ENCODE assay signal across 10 cellular contexts in the genomic region with DNA sequence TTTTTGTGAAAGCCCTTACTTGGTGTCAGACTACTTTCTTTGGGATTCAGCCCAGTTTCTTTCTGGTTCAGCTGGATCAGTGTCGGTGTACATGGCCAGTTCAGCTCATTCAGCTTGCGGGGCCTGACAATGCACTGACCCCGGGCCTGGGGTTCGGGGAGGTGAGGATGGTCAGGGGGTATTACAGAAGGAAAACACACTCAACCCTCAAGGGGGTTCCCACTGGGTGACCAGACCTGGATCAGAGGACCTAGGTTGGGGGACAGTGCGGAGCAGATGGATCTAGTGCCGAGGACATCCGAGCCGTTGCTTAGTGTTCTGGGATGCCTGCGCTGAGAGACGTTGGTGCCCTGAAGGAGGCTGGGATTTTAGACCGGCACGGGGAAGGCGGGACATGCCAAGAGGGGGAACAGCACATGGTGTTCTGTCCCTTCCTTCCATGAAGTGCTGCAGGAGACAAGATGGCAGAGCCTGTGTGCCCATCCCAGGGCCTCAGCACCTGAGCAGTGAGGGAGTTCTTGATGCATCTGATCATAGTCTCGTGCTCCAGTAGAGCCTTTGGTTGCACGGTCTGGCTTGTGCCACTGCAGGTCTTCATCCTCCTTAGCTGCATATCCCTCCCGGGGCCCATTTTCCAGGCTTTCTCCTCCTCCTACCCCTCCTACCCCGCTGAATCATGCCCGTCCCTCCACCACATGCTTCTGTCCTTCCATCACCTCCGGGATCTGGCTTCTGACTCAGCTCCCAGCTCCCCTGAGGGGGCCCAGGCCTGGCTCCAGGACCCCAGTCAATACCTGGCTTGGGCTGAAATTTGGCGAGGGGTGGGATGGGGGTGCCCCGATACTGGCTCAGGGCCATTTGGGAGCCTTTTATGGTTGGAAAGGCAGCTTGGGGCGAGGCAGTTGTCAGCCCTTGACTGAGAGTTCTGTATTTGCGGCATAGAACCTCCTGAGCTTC. TPM values are rescaled to one million over a fixed set of nuclear protein-coding genes. Genes with fewer than 3 reads are reported as not detected.
DNase-seq lines count a peak whose midpoint lies in the region; FAIRE-seq and TF ChIP-seq lines count a peak whose summit lies in the region.
"Had no signal": no experiment of that assay in that cellular context is flagged by ENCODE, and none has a peak within 500 bp of the region (broad histone marks: within the 10 kb centered on the region; RNA-seq: fewer than 3 reads in every experiment).

No MANE protein-coding gene starts in this region.

- H3K27ac ChIP-seq in breast epithelium, result peak overlapping the region; percentile 90 to 91

- peaks cover 0 to 9% of the 10 kb centered on the region in 2 donors for H3K4me1 ChIP-seq in breast epithelium

- H3K27ac Mint-ChIP-seq in type B pancreatic cell, result peak overlapping the region; percentile 46

- H3K27me3 Mint-ChIP-seq in type B pancreatic cell, result peaks cover 27% of the 10 kb centered on the region

- TF ChIP-seq CTCF in breast epithelium (IDR thresholded peaks at IDR 0.05) (no peak), type B pancreatic cell (conservative IDR thresholded peaks at IDR 0.05) (no peak)

- H3K4me3 ChIP-seq in breast epithelium, result peak overlapping the region in 1 of 3 donors; percentile 41
- H3K4me3 ChIP-seq: lung had no signal

- intact Hi-C loops in breast epithelium (cut with DNase I; ENCODE audit: low total_unique reads), result no loop called here

- DNase-seq in HTR-8/SVneo (ENCODE audit: insufficient read length, low spot score) (peak; percentile 90), breast epithelium (ENCODE audit: low spot score in 2 of 2) (peak; percentile 75 to 91), kidney tubule cell (ENCODE audit: low spot score) (peak; percentile 93), type B pancreatic cell (ENCODE audit: extremely low spot score, unreplicated experiment) (no peak), mesenteric fat pad (ENCODE audit: low spot score) (no peak), frontal cortex (ENCODE audit: low spot score in 2 of 2) (no peak), NCI-H774 (lab: John Stamatoyannopoulos, UW) (no peak), NCI-H82 treated with DMSO at 0.1 percent for 48 hours (lab: John Stamatoyannopoulos, UW; ENCODE audit: unreplicated experiment) (no peak)

- no peaks in the 10 kb centered on the region for H3K27me3 ChIP-seq in breast epithelium

- no peak overlapping the region for H3K4me3 Mint-ChIP-seq in type B pancreatic cell

- H3K4me1 Mint-ChIP-seq in type B pancreatic cell (ENCODE audit: unreplicated experiment), result peaks cover 12% of the 10 kb centered on the region

- FAIRE-seq in HTR-8/SVneo (lab: Jason Lieb, UNC) (peak; percentile 97), frontal cortex (lab: Jason Lieb, UNC) (no peak)
- FAIRE-seq: TTC549 had no signal

- H3K36me3 ChIP-seq in breast epithelium, result no peaks in the 10 kb centered on the region

- H3K9me3 Mint-ChIP-seq in type B pancreatic cell, result no peaks in the 10 kb centered on the region

- no peak for TF ChIP-seq POLR2A in breast epithelium (IDR thresholded peaks at IDR 0.05)

- no peaks in the 10 kb centered on the region for H3K9me3 ChIP-seq in breast epithelium

- H3K36me3 Mint-ChIP-seq in type B pancreatic cell, result peaks cover 7% of the 10 kb centered on the region

RNA-seq across cellular contexts. Expression of a gene that starts 18.0 kb away (rescaled TPM):
- 10 to 100 TPM in 2 of 3 donors, under 1 TPM in 1; 0.32 to 36.6 (median 21.0) TPM for total RNA-seq in breast epithelium
- total RNA-seq in type B pancreatic cell (ENCODE audit: low replicate concordance), result 11.5 and 49.4 TPM in 2 replicates
- total RNA-seq in mesenteric fat pad, result 4.7 TPM
- total RNA-seq in frontal cortex, result 13.0 TPM

RNA-seq across cellular contexts. Expression of a gene that starts 34.5 kb away (rescaled TPM):
- total RNA-seq in breast epithelium, result 10 to 100 TPM; 17.1 to 29.6 (median 29.5) TPM
- total RNA-seq in type B pancreatic cell (ENCODE audit: low replicate concordance), result 1.4 and 9.3 TPM in 2 replicates
- 62.5 TPM for total RNA-seq in mesenteric fat pad
- 0.41 TPM for total RNA-seq in frontal cortex

RNA-seq across cellular contexts. Expression of a gene that starts 46.1 kb away (rescaled TPM):
- total RNA-seq in breast epithelium, result 10 to 100 TPM; 15.7 to 33.4 (median 29.7) TPM
- total RNA-seq in type B pancreatic cell (ENCODE audit: low replicate concordance), result 34.4 and 48.8 TPM in 2 replicates
- 32.4 TPM for total RNA-seq in mesenteric fat pad
- 13.0 TPM for total RNA-seq in frontal cortex

Comparison
In these comparisons a context has a peak if more than half of its experiments do, and no peak if none do; other contexts are left out.
1. DNase-seq: peak in HTR-8/SVneo (single experiment), breast epithelium (2 of 2) and kidney tubule cell (single experiment); none in type B pancreatic cell (single experiment), mesenteric fat pad (single experiment), frontal cortex (0 of 2), NCI-H774 (single experiment) and NCI-H82 treated with DMSO at 0.1 percent for 48 hours (single experiment).